Comparison of ENCODE assay signal across 1 cellular context in genomic region chr4:123244233-123244632, GRCh38.
TF ChIP-seq lines count a peak whose summit lies in the region.

No MANE protein-coding gene starts in this region.

TF ChIP-seq in GM23338, 12 proteins besides CTCF, POLR2A, EP300 and RAD21 (continued from another document):
- TF ChIP-seq ZNF462 (CRISPR knock-in tag; IDR thresholded peaks at IDR 0.05): no peak
- no peak for TF ChIP-seq ZNF114 (CRISPR knock-in tag; IDR thresholded peaks at IDR 0.05)
- no peak for TF ChIP-seq EZH2 (IDR thresholded peaks at IDR 0.05; ENCODE audit: low read depth, unreplicated experiment)
- TF ChIP-seq JUNB (IDR thresholded peaks at IDR 0.05; ENCODE audit: unreplicated experiment): no peak
- TF ChIP-seq ZNF331 (CRISPR knock-in tag; IDR thresholded peaks at IDR 0.05; ENCODE audit: low read depth): no peak
- TF ChIP-seq NANOG (IDR thresholded peaks at IDR 0.05; ENCODE audit: borderline replicate concordance): no peak
- no peak for TF ChIP-seq POLR2AphosphoS5 (IDR thresholded peaks at IDR 0.05; ENCODE audit: low read depth)
- no peak for TF ChIP-seq CREB1 (CRISPR knock-in tag; IDR thresholded peaks at IDR 0.05; ENCODE audit: low read depth)
- TF ChIP-seq REST (IDR thresholded peaks at IDR 0.05; ENCODE audit: unreplicated experiment): no peak
